37 cellular contexts compared by ENCODE assay signal in the genomic region with DNA sequence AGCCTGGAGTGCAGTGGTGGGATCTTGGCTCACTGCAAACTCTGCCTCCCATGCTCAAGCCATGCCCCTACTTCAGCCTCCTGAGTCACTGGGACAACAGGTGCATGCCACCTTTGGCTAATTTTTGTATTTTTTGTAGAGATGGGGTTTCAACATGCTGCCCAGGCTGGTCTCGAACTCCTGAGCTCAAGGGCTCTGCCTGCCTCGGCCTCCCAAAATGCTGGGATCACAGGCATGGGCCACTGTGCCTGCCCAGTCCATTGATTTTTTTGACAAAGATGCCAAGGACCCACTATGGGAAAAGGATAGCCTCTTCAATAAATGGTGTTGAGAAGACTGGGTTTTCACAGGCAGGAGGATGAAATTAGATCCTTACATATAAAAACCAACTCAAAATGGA.
"Had no signal": no experiment of that assay in that cellular context is flagged by ENCODE, and none has a peak within 500 bp of the region (broad histone marks: within the 10 kb centered on the region; RNA-seq: fewer than 3 reads in every experiment).

No MANE protein-coding gene starts in this region.

- ATAC-seq: activated CD4-positive, alpha-beta T cell treated with anti-CD3 and anti-CD28 coated beads for 36 hours; activated CD4-positive, CD25-positive, alpha-beta regulatory T cell treated with anti-CD3 and anti-CD28 coated beads, Interleukin-2, amount 50 U/mL, for 24 hours; activated CD8-positive, alpha-beta memory T cell treated with anti-CD3 and anti-CD28 coated beads, Interleukin-2, amount 10 ng/mL, durations not matched to agents 7 days and 5 days; activated naive CD4-positive, alpha-beta T cell treated with anti-CD3 and anti-CD28 coated beads, Interleukin-2, amount 50 U/mL, for 72 hours; activated T-cell treated with anti-CD3 and anti-CD28 coated beads, Interleukin-2, amount 50 U/mL, for 4 hours; activated T-cell treated with anti-CD3 and anti-CD28 coated beads, Interleukin-2, amount 50 U/mL, for 72 hours; activated T-helper 17 cell treated with anti-CD3 and anti-CD28 coated beads, Interleukin-2, amount 50 U/mL, for 72 hours; WTC11 had no signal

- H3K36me3 ChIP-seq: adrenal gland, ascending aorta, cardiac muscle cell had no signal

- H3K27ac ChIP-seq: adrenal gland, ascending aorta, cardiac muscle cell, VCaP had no signal

- H3K27me3 ChIP-seq: adrenal gland, ascending aorta, cardiac muscle cell had no signal

- H3K9me3 ChIP-seq: adrenal gland, ascending aorta had no signal

- DNase-seq: activated CD4-positive, alpha-beta memory T cell treated with anti-CD3 and anti-CD28 coated beads, Interleukin-2, amount 10 ng/mL, durations not matched to agents 7 days and 5 days; activated CD4-positive, alpha-beta T cell treated with anti-CD3 and anti-CD28 coated beads for 1 hour; activated CD4-positive, alpha-beta T cell treated with anti-CD3 and anti-CD28 coated beads for 36 hours; activated CD4-positive, alpha-beta T cell treated with anti-CD3 and anti-CD28 coated beads for 48 hours; activated CD4-positive, alpha-beta T cell treated with anti-CD3 and anti-CD28 coated beads, Interleukin-2, amount 10 ng/mL, durations not matched to agents 7 days and 5 days; activated CD4-positive, alpha-beta T cell treated with anti-CD3 and anti-CD28 coated beads, Interleukin-2, amount 50 U/mL, for 48 hours; activated CD4-positive, CD25-positive, alpha-beta regulatory T cell; activated CD8-positive, alpha-beta memory T cell treated with anti-CD3 and anti-CD28 coated beads for 24 hours; activated CD8-positive, alpha-beta memory T cell treated with anti-CD3 and anti-CD28 coated beads, Interleukin-2, amount 10 ng/mL, durations not matched to agents 7 days and 5 days; activated effector memory CD4-positive, alpha-beta T cell treated with anti-CD3 and anti-CD28 coated beads, Interleukin-2, amount 50 U/mL, for 16 hours; activated gamma-delta T cell treated with Interleukin-2 at 50 U/mL for 16 hours; activated naive CD4-positive, alpha-beta T cell; activated naive CD4-positive, alpha-beta T cell treated with anti-CD3 and anti-CD28 coated beads for 36 hours; activated naive CD4-positive, alpha-beta T cell treated with anti-CD3 and anti-CD28 coated beads, Interleukin-2, amount 50 U/mL, for 16 hours; activated naive CD8-positive, alpha-beta T cell treated with anti-CD3 and anti-CD28 coated beads for 36 hours; activated T-cell treated with anti-CD3 and anti-CD28 coated beads for 4 hours; activated T-cell treated with anti-CD3 and anti-CD28 coated beads, Interleukin-2, amount 50 U/mL, for 1 hour; activated T-cell treated with anti-CD3 and anti-CD28 coated beads, Interleukin-2, amount 50 U/mL, for 4 hours; activated T-cell treated with anti-CD3 and anti-CD28 coated beads, Interleukin-2, amount 50 U/mL, for 72 hours; adrenal gland; amniotic stem cell; anterior cingulate cortex; caudate nucleus; cerebellar nuclear complex; SW 1271; T-helper 1 cell; T-helper 2 cell; T-helper 9 cell had no signal

- FAIRE-seq: bronchial epithelial cell, TTC549 had no signal

- H3K4me3 ChIP-seq: adrenal gland, ascending aorta, cardiac muscle cell had no signal
